19 cellular contexts compared by ENCODE assay signal in genomic region chrX:94655180-94655579, GRCh38.
A peak's percentile ranks its signal among the peaks of the same experiment; 100 is the strongest.
DNase-seq lines count a peak whose midpoint lies in the region; ATAC-seq and TF ChIP-seq lines count a peak whose summit lies in the region.
"Had no signal": no experiment of that assay in that cellular context is flagged by ENCODE, and none has a peak within 500 bp of the region (broad histone marks: within the 10 kb centered on the region; RNA-seq: fewer than 3 reads in every experiment).

No MANE protein-coding gene starts in this region.

- H3K27me3 ChIP-seq in cardiac muscle cell (no peaks in the 10 kb centered on the region), right cardiac atrium (ENCODE audit: control insufficient read depth, insufficient read depth) (no peaks in the 10 kb centered on the region), lower lobe of right lung (ENCODE audit: low read depth) (no peaks in the 10 kb centered on the region), upper lobe of left lung (no peaks in the 10 kb centered on the region), vagina (no peaks in the 10 kb centered on the region)

- H3K27ac ChIP-seq in cardiac muscle cell (peak overlapping the region; percentile 76), right cardiac atrium (ENCODE audit: low read length) (no peak overlapping the region), lower lobe of right lung (no peak overlapping the region), upper lobe of left lung (peak overlapping the region in 3 of 4 donors; percentile 21 to 49 (median 34)), vagina (peak overlapping the region; percentile 21)
- H3K27ac ChIP-seq: 22Rv1; A549; BLaER1 treated with 17β-estradiol and CSF1 and Interleukin-3, amounts not matched to agents 10 nM and 100 nM; C4-2B had no signal

- intact Hi-C loops in right cardiac atrium (cut with DNase I): no loop called here
- intact Hi-C loops in lower lobe of right lung (cut with DNase I): no loop called here
- intact Hi-C loops in vagina (cut with DNase I): no loop called here

- H3K9me3 ChIP-seq in cardiac muscle cell (ENCODE audit: low read depth) (no peaks in the 10 kb centered on the region), right cardiac atrium (ENCODE audit: control insufficient read depth, low read length) (no peaks in the 10 kb centered on the region), lower lobe of right lung (no peaks in the 10 kb centered on the region), upper lobe of left lung (peaks cover 0 to 18% (median 0%) of the 10 kb centered on the region in 4 donors), vagina (no peaks in the 10 kb centered on the region)
- H3K9me3 ChIP-seq: A549, Caco-2 had no signal

- peak in 2 of 4 donors; percentile 14 to 94 for TF ChIP-seq EP300 in upper lobe of left lung (IDR thresholded peaks at IDR 0.05)

- H3K4me1 ChIP-seq in cardiac muscle cell (ENCODE audit: low read depth): peaks cover 20% of the 10 kb centered on the region
- H3K4me1 ChIP-seq in right cardiac atrium (ENCODE audit: control insufficient read depth, insufficient read depth, low read length): no peaks in the 10 kb centered on the region
- H3K4me1 ChIP-seq in lower lobe of right lung: no peaks in the 10 kb centered on the region
- no peaks in the 10 kb centered on the region for H3K4me1 ChIP-seq in upper lobe of left lung
- no peaks in the 10 kb centered on the region for H3K4me1 ChIP-seq in vagina
- H3K4me1 ChIP-seq: A549; BLaER1 treated with 17β-estradiol and CSF1 and Interleukin-3, amounts not matched to agents 10 nM and 100 nM; Caco-2 had no signal

- ATAC-seq in right cardiac atrium (no peak), lower lobe of right lung (peak; percentile 85 to 97), upper lobe of left lung (ENCODE audit: low FRiP score in 2 of 2) (peak in 1 of 2 donors; percentile 92), GM19452 (IDR thresholded peaks at IDR 0.05; ENCODE audit: unreplicated experiment) (no peak)
- ATAC-seq: A549; CD8-positive, alpha-beta T cell had no signal

- H3K36me3 ChIP-seq in cardiac muscle cell (no peaks in the 10 kb centered on the region), lower lobe of right lung (no peaks in the 10 kb centered on the region), upper lobe of left lung (no peaks in the 10 kb centered on the region), vagina (no peaks in the 10 kb centered on the region)
- H3K36me3 ChIP-seq: BLaER1 treated with 17β-estradiol and CSF1 and Interleukin-3, amounts not matched to agents 10 nM and 100 nM had no signal

- TF ChIP-seq CTCF in cardiac muscle cell (IDR thresholded peaks at IDR 0.05; ENCODE audit: low read depth, low read length) (no peak), lower lobe of right lung (IDR thresholded peaks at IDR 0.05) (no peak), upper lobe of left lung (IDR thresholded peaks at IDR 0.05) (no peak), vagina (IDR thresholded peaks at IDR 0.05) (no peak)

- 44% methylated on average over 1 of the region's 1 CpG for WGBS in right cardiac atrium
- WGBS in upper lobe of left lung, 2 donors: 40 to 43% methylated on average over 1 of the region's 1 CpG

- no peak overlapping the region for H3K4me3 ChIP-seq in cardiac muscle cell
- H3K4me3 ChIP-seq in right cardiac atrium (ENCODE audit: low read length): no peak overlapping the region
- no peak overlapping the region for H3K4me3 ChIP-seq in lower lobe of right lung
- no peak overlapping the region for H3K4me3 ChIP-seq in upper lobe of left lung
- H3K4me3 ChIP-seq in vagina: no peak overlapping the region
- H3K4me3 ChIP-seq: A549; BLaER1 treated with 17β-estradiol and CSF1 and Interleukin-3, amounts not matched to agents 10 nM and 100 nM had no signal

- no peak for TF ChIP-seq POLR2A in upper lobe of left lung (IDR thresholded peaks at IDR 0.05)
- TF ChIP-seq POLR2A in vagina (IDR thresholded peaks at IDR 0.05): no peak

- peak in 1 of 2 donors; percentile 3 for DNase-seq in cardiac muscle cell (ENCODE audit: low read depth in 1 of 2, low spot score in 1 of 2)
- no peak for DNase-seq in right cardiac atrium
- DNase-seq in lower lobe of right lung: peak; percentile 30
- DNase-seq in upper lobe of left lung: peak in 1 of 2 donors; percentile 60
- no peak for DNase-seq in vagina (ENCODE audit: extremely low spot score in 2 of 2)
- DNase-seq in NCI-H128 (lab: John Stamatoyannopoulos, UW; ENCODE audit: unreplicated experiment): no peak
- DNase-seq in stimulated activated CD4-positive, alpha-beta T cell treated with anti-CD3 and anti-CD28 coated beads, Interleukin-4, amount 100 ng/mL, for 24 hours: no peak
- DNase-seq: AML-193; Caco-2; Calu3; CD4-positive, alpha-beta T cell; CD8-positive, alpha-beta T cell; DMS79 treated with DMSO at 0.1 percent for 48 hours; GF-D8 had no signal

Comparison
In these comparisons a context has a peak if more than half of its experiments do, and no peak if none do; other contexts are left out.
1. H3K27ac ChIP-seq: peak in cardiac muscle cell (single experiment), upper lobe of left lung (3 of 4) and vagina (single experiment); none in right cardiac atrium (single experiment) and lower lobe of right lung (single experiment).
2. ATAC-seq: peak in lower lobe of right lung (2 of 2); none in right cardiac atrium (0 of 2) and GM19452 (single experiment).